Comparison of ENCODE assay signal across 16 cellular contexts in genomic region chr2:112621792-112622527, GRCh38. TPM values are rescaled to one million over a fixed set of nuclear protein-coding genes. Genes with fewer than 3 reads are reported as not detected.
DNase-seq lines count a peak whose midpoint lies in the region; ATAC-seq and TF ChIP-seq lines count a peak whose summit lies in the region.
"Had no signal": no experiment of that assay in that cellular context is flagged by ENCODE, and none has a peak within 500 bp of the region (broad histone marks: within the 10 kb centered on the region; RNA-seq: fewer than 3 reads in every experiment).

No MANE protein-coding gene starts in this region.

- no peak overlapping the region for H3K4me3 ChIP-seq in astrocyte of the spinal cord (ENCODE audit: low read depth, low read length)
- H3K4me3 ChIP-seq in stomach = no peak overlapping the region
- H3K4me3 ChIP-seq: adrenal gland, heart left ventricle, left lung, upper lobe of right lung had no signal

- in situ Hi-C loops in astrocyte of the spinal cord (cut with HindIII; ENCODE audit: low sequenced_read_pairs) = no loop called here

- no peak overlapping the region for H3K27ac ChIP-seq in stomach
- H3K27ac ChIP-seq: left lung, upper lobe of right lung had no signal

- H3K27me3 ChIP-seq in stomach = no peaks in the 10 kb centered on the region
- H3K27me3 ChIP-seq: adrenal gland, heart left ventricle, left lung, upper lobe of right lung had no signal

- peak; percentile 21 for DNase-seq in activated CD8-positive, alpha-beta memory T cell treated with anti-CD3 and anti-CD28 coated beads for 24 hours
- DNase-seq in activated CD8-positive, alpha-beta memory T cell treated with anti-CD3 and anti-CD28 coated beads, Interleukin-2, amount 50 U/mL, for 48 hours = no peak
- peak; percentile 87 for DNase-seq in astrocyte of the spinal cord (ENCODE audit: low read depth, low spot score)
- DNase-seq in glomerular visceral epithelial cell (ENCODE audit: extremely low spot score) = peak; percentile 35
- DNase-seq in stomach = peak; percentile 16
- DNase-seq in NK-92 treated with Interleukin-12 subunit alpha and Interleukin-12 subunit beta, amount 100 ng/mL, for 24 hours (lab: John Stamatoyannopoulos, UW) = no peak
- no peak for DNase-seq in stimulated activated CD4-positive, alpha-beta T cell treated with anti-CD3 and anti-CD28 coated beads, Interleukin-4, amount 100 ng/mL, for 24 hours
- DNase-seq: 8988T, left lung, NCI-H1048, NCI-H446, T1000, upper lobe of right lung had no signal

- no peak for TF ChIP-seq CTCF in astrocyte of the spinal cord (IDR thresholded peaks at IDR 0.05; ENCODE audit: low read depth, low read length)
- no peak for TF ChIP-seq CTCF in stomach (IDR thresholded peaks at IDR 0.05)

- peaks cover 5 to 21% (median 8%) of the 10 kb centered on the region in 4 donors for H3K4me1 ChIP-seq in stomach

- 77 to 85% (median 80%) methylated on average over 22 of the region's 22 CpGs for WGBS in stomach, 5 donors

- ATAC-seq in GM19328 (IDR thresholded peaks at IDR 0.05; ENCODE audit: unreplicated experiment) = no peak
- ATAC-seq: heart left ventricle, left lung, upper lobe of right lung had no signal

- no peak for TF ChIP-seq EP300 in stomach (IDR thresholded peaks at IDR 0.05)

- TF ChIP-seq POLR2A in stomach (IDR thresholded peaks at IDR 0.05) = no peak

- no peaks in the 10 kb centered on the region for H3K9me3 ChIP-seq in stomach
- H3K9me3 ChIP-seq: adrenal gland, heart left ventricle, left lung, upper lobe of right lung had no signal

- H3K36me3 ChIP-seq in stomach = no peaks in the 10 kb centered on the region
- H3K36me3 ChIP-seq: adrenal gland, heart left ventricle, left lung, upper lobe of right lung had no signal

- intact Hi-C loops in stomach (cut with DNase I; ENCODE audit: low total_unique reads) = no loop called here

RNA-seq across cellular contexts. Expression of gene SLC20A1, which starts 23.8 kb away (rescaled TPM):
- 10 to 100 TPM; 17.5 to 63.8 (median 49.0) TPM for total RNA-seq in stomach
- 10 to 100 TPM in 1 of 3 donors, 1 to 10 TPM in 2; 9.0 to 11.3 (median 9.6) TPM for polyA plus RNA-seq in stomach

RNA-seq across cellular contexts. Expression of gene CHCHD5, which starts 37.6 kb away (rescaled TPM):
- total RNA-seq in stomach = 100 to 1,000 TPM in 1 of 5 donors, 10 to 100 TPM in 3, 1 to 10 TPM in 1; 9.5 to 111 (median 28.0) TPM
- 10 to 100 TPM; 51.0 to 61.5 (median 59.7) TPM for polyA plus RNA-seq in stomach

Comparison
In these comparisons a context has a peak if more than half of its experiments do, and no peak if none do; other contexts are left out.
1. DNase-seq: peak in activated CD8-positive, alpha-beta memory T cell treated with anti-CD3 and anti-CD28 coated beads for 24 hours (single experiment), astrocyte of the spinal cord (single experiment), glomerular visceral epithelial cell (single experiment) and stomach (single experiment); none in activated CD8-positive, alpha-beta memory T cell treated with anti-CD3 and anti-CD28 coated beads, Interleukin-2, amount 50 U/mL, for 48 hours (single experiment), NK-92 treated with Interleukin-12 subunit alpha and Interleukin-12 subunit beta, amount 100 ng/mL, for 24 hours (single experiment) and stimulated activated CD4-positive, alpha-beta T cell treated with anti-CD3 and anti-CD28 coated beads, Interleukin-4, amount 100 ng/mL, for 24 hours (single experiment).